8 cellular contexts compared by ENCODE assay signal in genomic region chr12:113232787-113233585, GRCh38. TPM values are rescaled to one million over a fixed set of nuclear protein-coding genes. Genes with fewer than 3 reads are reported as not detected.
DNase-seq lines count a peak whose midpoint lies in the region; ATAC-seq and TF ChIP-seq lines count a peak whose summit lies in the region.

No MANE protein-coding gene starts in this region.

- no peak overlapping the region for H3K9ac ChIP-seq in IMR-90 (ENCODE audit: low read depth, low read length)

- H3K4ac ChIP-seq in IMR-90 (ENCODE audit: low read depth, low read length): no peak overlapping the region

- no peak for TF ChIP-seq CTCF in IMR-90 (conservative IDR thresholded peaks at IDR 0.05; ENCODE audit: low read depth, low read length)
- TF ChIP-seq CTCF in adrenal gland (IDR thresholded peaks at IDR 0.05): peak in 2 of 6 experiments; percentile 5 to 6
- no peak for TF ChIP-seq CTCF in left lung (IDR thresholded peaks at IDR 0.05)

- no peak overlapping the region for H3K14ac ChIP-seq in IMR-90 (replicated peaks; ENCODE audit: low read depth, low read length)

- TF ChIP-seq POLR2A in IMR-90 (IDR thresholded peaks at IDR 0.05; ENCODE audit: low read depth, low read length): no peak
- TF ChIP-seq POLR2A in adrenal gland (IDR thresholded peaks at IDR 0.05): peak in 1 of 2 donors; percentile 56

- no peaks in the 10 kb centered on the region for H3K9me3 Mint-ChIP-seq in CD4-positive, alpha-beta memory T cell

- H2AK5ac ChIP-seq in IMR-90 (ENCODE audit: low read depth, low read length): peak overlapping the region; percentile 88

- H4K5ac ChIP-seq in IMR-90 (ENCODE audit: low read depth, low read length): no peak overlapping the region

- H3K27ac Mint-ChIP-seq in CD4-positive, alpha-beta memory T cell: peak overlapping the region; percentile 16 to 94 (median 82)

- peaks cover 26 to 65% (median 40%) of the 10 kb centered on the region in 4 donors for H3K4me1 Mint-ChIP-seq in CD4-positive, alpha-beta memory T cell

- CTCF ChIA-PET in CD4-positive, alpha-beta memory T cell (lab: Charles Lee; ENCODE audit: partially characterized antibody): interaction anchor here (0.6 to 2.1 kb wide), 9 partner anchors 10 to 94 kb away, joined by 3 to 17 read pairs (median 3); no protein-coding TSS in a partner anchor
- CTCF ChIA-PET in IMR-90 (lab: Yijun Ruan, JAX): interaction anchor here (0.7 to 0.8 kb wide), 2 partner anchors 10 to 21 kb away, joined by 3 read pairs; no protein-coding TSS in a partner anchor

- no peaks in the 10 kb centered on the region for H3K9me3 ChIP-seq in CD4-positive, alpha-beta memory T cell (ENCODE audit: control insufficient read depth in 1 of 2, low read length in 2 of 2)
- H3K9me3 ChIP-seq in IMR-90 (ENCODE audit: control insufficient read depth, insufficient read depth, low read length): peaks cover 4% of the 10 kb centered on the region
- H3K9me3 ChIP-seq in adrenal gland (replicated peaks in 1 of 3): no peaks in the 10 kb centered on the region
- H3K9me3 ChIP-seq in left lung: no peaks in the 10 kb centered on the region

- H3K4me1 ChIP-seq in CD4-positive, alpha-beta memory T cell (ENCODE audit: insufficient read depth, low read length): peaks cover 62% of the 10 kb centered on the region
- H3K4me1 ChIP-seq in IMR-90 (ENCODE audit: control insufficient read depth, insufficient read depth, low read length) (peaks cover 10% of the 10 kb centered on the region), adrenal gland (replicated peaks in 1 of 2) (peaks cover 59 to 87% of the 10 kb centered on the region in 2 donors), left lung (peaks cover 4 to 84% of the 10 kb centered on the region in 2 donors)

- no peaks in the 10 kb centered on the region for H3K36me3 ChIP-seq in CD4-positive, alpha-beta memory T cell (ENCODE audit: insufficient read depth, low read length)
- H3K36me3 ChIP-seq in IMR-90 (ENCODE audit: control insufficient read depth, insufficient read depth, low read length): peaks cover 29% of the 10 kb centered on the region
- H3K36me3 ChIP-seq in adrenal gland (replicated peaks in 1 of 2): peaks cover 0 to 66% of the 10 kb centered on the region in 2 donors
- peaks cover 0 to 54% of the 10 kb centered on the region in 2 donors for H3K36me3 ChIP-seq in left lung

- in situ Hi-C loops in IMR-90 (cut with MboI; ENCODE audit: low sequenced_read_pairs): no loop called here

- peaks cover 32 to 37% of the 10 kb centered on the region in 2 donors for H3K36me3 Mint-ChIP-seq in CD4-positive, alpha-beta memory T cell

- no peak overlapping the region for H2BK15ac ChIP-seq in IMR-90 (ENCODE audit: low read depth, low read length)

- no peak overlapping the region for H2BK20ac ChIP-seq in IMR-90 (ENCODE audit: low read depth, low read length)

- 82% methylated on average over 11 of the region's 25 CpGs; no CpG with 5 or more reads in 1 of the 2 experiments for WGBS in IMR-90 (ENCODE audit: extremely low coverage in 2 of 2, insufficient read length in 1 of 2), 2 experiments
- WGBS in adrenal gland, 4 donors: 43 to 56% (median 51%) methylated on average over 19 to 25 of the region's 25 CpGs

- no peak overlapping the region for H2AFZ ChIP-seq in IMR-90 (replicated peaks; ENCODE audit: low read length, poor library complexity)

- H3K18ac ChIP-seq in IMR-90 (ENCODE audit: low read depth, low read length): no peak overlapping the region

- H3K27me3 Mint-ChIP-seq in CD4-positive, alpha-beta memory T cell: no peaks in the 10 kb centered on the region

- no TSS peak for BruUV-seq in IMR-90 (replicated peaks; lab: Mats Ljungman, UMichigan)

- H2BK120ac ChIP-seq in IMR-90 (ENCODE audit: low read depth, low read length): no peak overlapping the region

- H3K27ac ChIP-seq in CD4-positive, alpha-beta memory T cell (ENCODE audit: low read depth, low read length): peak overlapping the region; percentile 8
- H3K27ac ChIP-seq in IMR-90 (ENCODE audit: insufficient read depth, low read length): no peak overlapping the region
- H3K27ac ChIP-seq in adrenal gland: peak overlapping the region; percentile 37 to 86 (median 84)
- peak overlapping the region in 1 of 2 donors; percentile 63 for H3K27ac ChIP-seq in left lung

- peak; percentile 56 to 86 (median 70) for DNase-seq in CD4-positive, alpha-beta memory T cell
- no peak for DNase-seq in IMR-90
- peak; percentile 70 for DNase-seq in T follicular helper cell (ENCODE audit: low read depth)
- peak; percentile 61 to 86 (median 83) for DNase-seq in adrenal gland
- DNase-seq in left lung: peak in 1 of 2 donors; percentile 60
- DNase-seq in stimulated activated CD8-positive, alpha-beta memory T cell treated with anti-CD3 and anti-CD28 coated beads, Interleukin-15, amount 100 ng/mL, for 24 hours (ENCODE audit: low read depth): peak; percentile 18
- no peak for DNase-seq in HT-29 (ENCODE audit: low spot score)

- no peak overlapping the region for H3K4me3 ChIP-seq in CD4-positive, alpha-beta memory T cell (ENCODE audit: low read length in 2 of 2)
- H3K4me3 ChIP-seq in IMR-90 (ENCODE audit: insufficient read depth, low read depth, low read length) (no peak overlapping the region), adrenal gland (no peak overlapping the region), left lung (no peak overlapping the region)

- intact Hi-C loops in CD4-positive, alpha-beta memory T cell (cut with micrococcal nuclease): loop anchor here (1.0 kb wide), 2 partner anchors 12 to 36 kb away; partner anchors contain the start of gene TPCN1
- intact Hi-C loops in IMR-90 (cut with micrococcal nuclease): no loop called here
- intact Hi-C loops in adrenal gland (cut with DNase I): no loop called here
- intact Hi-C loops in left lung (cut with DNase I): no loop called here

- H3K9me1 ChIP-seq in IMR-90 (ENCODE audit: insufficient read depth, low read length): peaks cover 13% of the 10 kb centered on the region; the same call in 1 of the 2 replicates

- H3K27me3 ChIP-seq in CD4-positive, alpha-beta memory T cell (ENCODE audit: insufficient read depth, low read length): no peaks in the 10 kb centered on the region
- H3K27me3 ChIP-seq in IMR-90 (ENCODE audit: control insufficient read depth, insufficient read depth, low read length) (no peaks in the 10 kb centered on the region), adrenal gland (no peaks in the 10 kb centered on the region), left lung (no peaks in the 10 kb centered on the region)

- no peak overlapping the region for H3K23ac ChIP-seq in IMR-90 (ENCODE audit: low read depth, low read length)

- H2BK5ac ChIP-seq in IMR-90 (ENCODE audit: low read depth, low read length, poor library complexity, severe bottlenecking): no peak overlapping the region

- H3K4me3 Mint-ChIP-seq in CD4-positive, alpha-beta memory T cell: peak overlapping the region; percentile 72 to 91 (median 82)

- POLR2A ChIA-PET in CD4-positive, alpha-beta memory T cell (lab: Charles Lee; ENCODE audit: partially characterized antibody): interaction anchor here (0.5 to 1.7 kb wide), 2 partner anchors 11 to 26 kb away, joined by 4 to 15 read pairs; partner anchors contain the start of gene TPCN1
- POLR2A ChIA-PET in IMR-90 (lab: Charles Lee; ENCODE audit: unreplicated experiment): no interaction called here

- no peak overlapping the region for H4K8ac ChIP-seq in IMR-90 (ENCODE audit: low read depth in 2 of 2, low read length in 2 of 2)

- H2AK9ac ChIP-seq in IMR-90 (replicated peaks; ENCODE audit: low read depth, low read length, poor library complexity): no peak overlapping the region

- no peak overlapping the region for H3K56ac ChIP-seq in IMR-90 (ENCODE audit: extremely low read depth, insufficient read depth, low read length)

- no peaks in the 10 kb centered on the region for H3K79me1 ChIP-seq in IMR-90 (ENCODE audit: low read depth in 1 of 2, low read length in 2 of 2)

- dilution Hi-C loops in IMR-90 (cut with HindIII; ENCODE audit: low sequenced_read_pairs, unreplicated experiment): no loop called here

- peak; percentile 51 for ATAC-seq in GM21360 (IDR thresholded peaks at IDR 0.05; ENCODE audit: unreplicated experiment)
- ATAC-seq in IMR-90 (ENCODE audit: low read depth): no peak
- ATAC-seq in left lung: peak; percentile 67

- TF ChIP-seq RAD21 in IMR-90 (IDR thresholded peaks at IDR 0.05; ENCODE audit: low read length): no peak

- H4K91ac ChIP-seq in IMR-90 (ENCODE audit: insufficient read depth, low read depth, low read length): no peak overlapping the region

- no peaks in the 10 kb centered on the region for H4K20me1 ChIP-seq in IMR-90 (ENCODE audit: insufficient read depth, low read length)

- no peak overlapping the region for H3K4me2 ChIP-seq in IMR-90 (ENCODE audit: low read depth, low read length)

RNA-seq across cellular contexts. Expression of gene TPCN1, which starts 11.7 kb away (rescaled TPM):
- 10 to 100 TPM; 79.8 to 94.2 TPM for total RNA-seq in CD4-positive, alpha-beta memory T cell
- polyA plus RNA-seq in CD4-positive, alpha-beta memory T cell: 10 to 100 TPM in 1 of 2 donors, 1 to 10 TPM in 1; 8.5 to 19.9 TPM
- total RNA-seq in IMR-90 (2012; rRNA removed) (2.0 and 2.5 TPM in 2 replicates), adrenal gland (100 to 1,000 TPM in 3 of 8 donors, 10 to 100 TPM in 5; 50.4 to 144 (median 90.5) TPM), left lung (10 to 100 TPM; 39.6 to 54.1 TPM)
- polyA plus RNA-seq in IMR-90 (2012; rRNA removed) (10.4 and 13.2 TPM in 2 replicates), adrenal gland (100 to 1,000 TPM in 1 of 3 donors, 10 to 100 TPM in 2; 35.1 to 198 (median 80.6) TPM)
- polyA plus RNA-seq in IMR-90 (2012; cell fraction: cytosol; rRNA removed): 7.7 and 13.8 TPM in 2 replicates
- polyA plus RNA-seq in IMR-90 (2012; cell fraction: nucleus; rRNA removed; ENCODE audit: low replicate concordance): 58.1 and 63.1 TPM in 2 replicates
- total RNA-seq in HT-29 (2014; rRNA removed; shearing (Covaris generic)): 23.8 and 36.3 TPM in 2 replicates

RNA-seq across cellular contexts. Expression of gene RITA1, which starts 47.5 kb away (rescaled TPM):
- total RNA-seq in CD4-positive, alpha-beta memory T cell: 10 to 100 TPM; 12.8 to 14.2 TPM
- 10 to 100 TPM; 19.4 to 25.9 TPM for polyA plus RNA-seq in CD4-positive, alpha-beta memory T cell
- total RNA-seq in IMR-90 (2012; rRNA removed) (14.7 and 15.0 TPM in 2 replicates), adrenal gland (10 to 100 TPM; 32.5 to 84.1 (median 42.5) TPM), left lung (10 to 100 TPM; 16.7 to 17.3 TPM)
- polyA plus RNA-seq in IMR-90 (2012; rRNA removed) (14.2 and 15.2 TPM in 2 replicates), adrenal gland (10 to 100 TPM; 17.5 to 19.6 (median 18.6) TPM)
- polyA plus RNA-seq in IMR-90 (2012; cell fraction: cytosol; rRNA removed): 9.9 and 17.3 TPM in 2 replicates
- 7.1 and 9.4 TPM in 2 replicates for polyA plus RNA-seq in IMR-90 (2012; cell fraction: nucleus; rRNA removed; ENCODE audit: low replicate concordance)
- total RNA-seq in HT-29 (2014; rRNA removed; shearing (Covaris generic)): 52.1 and 53.0 TPM in 2 replicates

RNA-seq across cellular contexts. Expression of gene DDX54, which starts 47.7 kb away (rescaled TPM):
- total RNA-seq in CD4-positive, alpha-beta memory T cell: 10 to 100 TPM; 64.9 to 69.4 TPM
- polyA plus RNA-seq in CD4-positive, alpha-beta memory T cell: 10 to 100 TPM in 1 of 2 donors, 1 to 10 TPM in 1; 9.9 to 39.7 TPM
- total RNA-seq in IMR-90 (2012; rRNA removed) (23.8 and 24.4 TPM in 2 replicates), adrenal gland (100 to 1,000 TPM in 2 of 8 donors, 10 to 100 TPM in 6; 62.0 to 109 (median 79.9) TPM), left lung (10 to 100 TPM; 42.0 to 61.1 TPM)
- polyA plus RNA-seq in IMR-90 (2012; rRNA removed) (47.5 and 55.1 TPM in 2 replicates), adrenal gland (10 to 100 TPM; 27.9 to 60.5 (median 44.4) TPM)
- 33.5 and 54.5 TPM in 2 replicates for polyA plus RNA-seq in IMR-90 (2012; cell fraction: cytosol; rRNA removed)
- polyA plus RNA-seq in IMR-90 (2012; cell fraction: nucleus; rRNA removed; ENCODE audit: low replicate concordance): 74.8 and 97.8 TPM in 2 replicates
- total RNA-seq in HT-29 (2014; rRNA removed; shearing (Covaris generic)): 100 and 105 TPM in 2 replicates

Comparison
In these comparisons a context has a peak if more than half of its experiments do, and no peak if none do; other contexts are left out.
1. DNase-seq: peak in CD4-positive, alpha-beta memory T cell (5 of 5), T follicular helper cell (single experiment), adrenal gland (7 of 7) and stimulated activated CD8-positive, alpha-beta memory T cell treated with anti-CD3 and anti-CD28 coated beads, Interleukin-15, amount 100 ng/mL, for 24 hours (single experiment); none in IMR-90 (single experiment) and HT-29 (single experiment).